Comparison of ENCODE assay signal across 28 cellular contexts in genomic region chr1:73907051-73907450, GRCh38.
"Had no signal": no experiment of that assay in that cellular context is flagged by ENCODE, and none has a peak within 500 bp of the region (broad histone marks: within the 10 kb centered on the region; RNA-seq: fewer than 3 reads in every experiment).

No MANE protein-coding gene starts in this region.

- H3K4me3 ChIP-seq: ascending aorta, MG63, PC-9 had no signal

- H3K4me3 Mint-ChIP-seq: activated CD4-positive, alpha-beta T cell treated with anti-CD3 and anti-CD28 coated beads, Interleukin-2, amount 10 ng/mL, durations not matched to agents 7 days and 5 days; activated CD8-positive, alpha-beta T cell treated with anti-CD3 and anti-CD28 coated beads, Interleukin-2, amount 10 ng/mL, durations not matched to agents 7 days and 5 days; activated naive CD4-positive, alpha-beta T cell treated with anti-CD3 and anti-CD28 coated beads, Interleukin-2, amount 50 U/mL, for 24 hours; activated naive CD8-positive, alpha-beta T cell treated with anti-CD3 and anti-CD28 coated beads, Interleukin-2, amount 10 ng/mL, durations not matched to agents 7 days and 5 days; activated T-cell treated with anti-CD3 and anti-CD28 coated beads, Interleukin-2, amount 50 U/mL, for 24 hours had no signal

- H3K4me1 ChIP-seq: ascending aorta had no signal

- DNase-seq: activated CD4-positive, alpha-beta T cell treated with anti-CD3 and anti-CD28 coated beads, Interleukin-2, amount 10 ng/mL, durations not matched to agents 7 days and 5 days; activated CD4-positive, alpha-beta T cell treated with anti-CD3 and anti-CD28 coated beads, Interleukin-2, amount 50 U/mL, for 48 hours; activated CD8-positive, alpha-beta T cell treated with anti-CD3 and anti-CD28 coated beads, Interleukin-2, amount 10 ng/mL, durations not matched to agents 7 days and 5 days; activated gamma-delta T cell; activated naive CD4-positive, alpha-beta T cell treated with Interleukin-2 at 50 U/mL for 16 hours; activated naive CD8-positive, alpha-beta T cell treated with anti-CD3 and anti-CD28 coated beads, Interleukin-2, amount 10 ng/mL, durations not matched to agents 7 days and 5 days; activated T-cell treated with anti-CD3 and anti-CD28 coated beads, Interleukin-2, amount 50 U/mL, for 24 hours; amygdala; caudate nucleus; Kasumi-1; KBM-7; MG63; NCI-H1048; NCI-H1105 treated with DMSO at 0.1 percent for 48 hours; NCI-H1436 treated with DMSO at 0.1 percent for 48 hours; NCI-H1694 treated with DMSO at 0.1 percent for 48 hours; NCI-H2029; NCI-H345; NCI-H526; NCI-H748 treated with DMSO at 0.1 percent for 48 hours; NK-92 treated with Interleukin-12 subunit alpha and Interleukin-12 subunit beta, amount 100 ng/mL, for 24 hours; PC-9; Right ventricle myocardium superior; T1000 had no signal

- ATAC-seq: activated CD8-positive, alpha-beta T cell treated with anti-CD3 and anti-CD28 coated beads, Interleukin-2, amount 10 ng/mL, durations not matched to agents 7 days and 5 days had no signal

- H3K27ac Mint-ChIP-seq: activated CD4-positive, alpha-beta T cell treated with anti-CD3 and anti-CD28 coated beads, Interleukin-2, amount 10 ng/mL, durations not matched to agents 7 days and 5 days; activated CD8-positive, alpha-beta T cell treated with anti-CD3 and anti-CD28 coated beads, Interleukin-2, amount 10 ng/mL, durations not matched to agents 7 days and 5 days; activated naive CD4-positive, alpha-beta T cell treated with anti-CD3 and anti-CD28 coated beads, Interleukin-2, amount 50 U/mL, for 24 hours; activated naive CD8-positive, alpha-beta T cell treated with anti-CD3 and anti-CD28 coated beads, Interleukin-2, amount 10 ng/mL, durations not matched to agents 7 days and 5 days; activated T-cell treated with anti-CD3 and anti-CD28 coated beads, Interleukin-2, amount 50 U/mL, for 24 hours; activated T-helper 2 cell treated with anti-CD3 and anti-CD28 coated beads, Interferon-gamma antibody, Interleukin-2, Interleukin-4, amounts not matched to agents 10 μg/mL and 5 μg/mL and 100 μg/mL, durations not matched to agents 14 hours and 24 hours and 36 hours had no signal

- H3K4me1 Mint-ChIP-seq: activated CD4-positive, alpha-beta T cell treated with anti-CD3 and anti-CD28 coated beads, Interleukin-2, amount 10 ng/mL, durations not matched to agents 7 days and 5 days; activated naive CD4-positive, alpha-beta T cell treated with anti-CD3 and anti-CD28 coated beads, Interleukin-2, amount 50 U/mL, for 24 hours; activated naive CD8-positive, alpha-beta T cell treated with anti-CD3 and anti-CD28 coated beads, Interleukin-2, amount 10 ng/mL, durations not matched to agents 7 days and 5 days had no signal

- H3K4me2 ChIP-seq: PC-9 had no signal

- H3K27me3 ChIP-seq: ascending aorta, MG63 had no signal

- H3K9me3 ChIP-seq: ascending aorta, MG63 had no signal

- H3K27me3 Mint-ChIP-seq: activated CD4-positive, alpha-beta T cell treated with anti-CD3 and anti-CD28 coated beads, Interleukin-2, amount 10 ng/mL, durations not matched to agents 7 days and 5 days; activated naive CD4-positive, alpha-beta T cell treated with anti-CD3 and anti-CD28 coated beads, Interleukin-2, amount 50 U/mL, for 24 hours; activated naive CD8-positive, alpha-beta T cell treated with anti-CD3 and anti-CD28 coated beads, Interleukin-2, amount 10 ng/mL, durations not matched to agents 7 days and 5 days; activated T-cell treated with anti-CD3 and anti-CD28 coated beads, Interleukin-2, amount 50 U/mL, for 24 hours had no signal

- H3K36me3 Mint-ChIP-seq: activated naive CD4-positive, alpha-beta T cell treated with anti-CD3 and anti-CD28 coated beads, Interleukin-2, amount 50 U/mL, for 24 hours; activated naive CD8-positive, alpha-beta T cell treated with anti-CD3 and anti-CD28 coated beads, Interleukin-2, amount 10 ng/mL, durations not matched to agents 7 days and 5 days had no signal

- H2AFZ ChIP-seq: PC-9 had no signal

- H3K36me3 ChIP-seq: ascending aorta, MG63 had no signal

- H3K27ac ChIP-seq: ascending aorta, PC-9, RWPE1 had no signal
